22 cellular contexts compared by ENCODE assay signal in the genomic region with DNA sequence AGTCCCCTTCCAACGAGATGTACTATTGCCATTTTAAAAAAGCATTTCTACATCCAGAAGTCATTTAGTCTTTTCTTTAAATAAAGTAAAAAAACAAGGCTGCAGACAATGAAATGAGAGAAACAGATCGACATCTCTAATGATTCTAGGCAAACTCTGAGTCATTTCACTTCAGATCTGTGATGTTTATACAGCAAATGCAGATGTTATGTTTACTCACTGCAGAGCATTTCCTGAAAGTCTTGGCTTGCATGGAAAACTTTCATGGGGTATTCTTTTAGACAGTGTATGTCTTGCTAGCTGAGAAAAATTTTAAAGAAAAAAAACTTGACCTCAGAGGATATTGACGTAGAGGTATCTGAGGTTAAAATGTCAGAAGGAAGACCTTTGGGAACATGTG.
"Had no signal": no experiment of that assay in that cellular context is flagged by ENCODE, and none has a peak within 500 bp of the region (broad histone marks: within the 10 kb centered on the region; RNA-seq: fewer than 3 reads in every experiment).

No MANE protein-coding gene starts in this region.

- H3K9ac ChIP-seq: SK-N-SH had no signal

- H3K9me2 ChIP-seq: SK-N-SH had no signal

- H3K4me2 ChIP-seq: SK-N-SH had no signal

- ATAC-seq: Panc1 had no signal

- H3K27ac ChIP-seq: RWPE1 had no signal

- H3K9me3 ChIP-seq: SK-N-SH had no signal

- DNase-seq: Karpas-422, KG1, MV-4-11, NCI-H1048, NCI-H1105 treated with DMSO at 0.1 percent for 48 hours, NCI-H1417 treated with DMSO at 0.1 percent for 48 hours, NCI-H146, NCI-H1694 treated with DMSO at 0.1 percent for 48 hours, NCI-H1930, NCI-H2081 treated with DMSO at 0.1 percent for 48 hours, NCI-H2171, NCI-H226, NCI-H446, NCI-H510A, NCI-H524 treated with DMSO at 0.1 percent for 48 hours, NCI-H69, NCI-H774, SHP77, SK-N-SH, T-helper 1 cell had no signal
